Comparison of ENCODE assay signal across 8 cellular contexts in the genomic region with DNA sequence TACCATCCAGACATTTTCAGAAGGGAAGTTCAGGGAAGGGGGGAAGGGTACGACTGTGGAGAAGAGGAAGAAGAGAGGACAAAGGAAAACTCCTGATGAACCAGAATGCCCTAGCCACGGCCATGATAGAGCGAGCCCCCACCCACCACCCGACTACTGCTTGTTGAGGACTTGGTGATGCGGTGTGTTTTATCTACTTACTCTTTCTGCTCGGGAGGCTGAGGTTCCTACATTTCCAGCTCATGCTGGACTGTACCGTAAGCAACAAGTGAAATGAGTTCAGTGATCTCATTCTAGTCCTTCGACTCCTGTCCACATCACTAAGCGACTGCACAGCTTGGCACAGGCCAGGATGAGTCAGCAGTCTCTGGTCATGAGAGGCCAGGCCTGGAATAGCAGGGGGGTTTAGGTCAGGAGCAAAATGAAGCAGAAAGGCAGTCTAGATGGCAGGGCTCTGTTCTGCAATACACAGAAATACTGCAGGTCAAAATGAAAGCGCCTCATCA.
DNase-seq lines count a peak whose midpoint lies in the region; ATAC-seq and TF ChIP-seq lines count a peak whose summit lies in the region.

No MANE protein-coding gene starts in this region.

- peak overlapping the region; percentile 95 for H3K9ac ChIP-seq in smooth muscle cell (ENCODE audit: low read depth)

- no peaks in the 10 kb centered on the region for H4K20me1 ChIP-seq in smooth muscle cell (ENCODE audit: low read depth)

- peak overlapping the region; percentile 64 for H2AFZ ChIP-seq in smooth muscle cell (ENCODE audit: low read depth)

- ATAC-seq in HG03108 (IDR thresholded peaks at IDR 0.05; ENCODE audit: unreplicated experiment): no peak
- no peak for ATAC-seq in HG02884 (IDR thresholded peaks at IDR 0.05; ENCODE audit: unreplicated experiment)

- H3K36me3 ChIP-seq in smooth muscle cell (ENCODE audit: low read depth): no peaks in the 10 kb centered on the region

- peak; percentile 94 for DNase-seq in ACHN
- peak; percentile 14 for DNase-seq in LNCaP clone FGC (ENCODE audit: low read depth)
- DNase-seq in cardiac fibroblast (ENCODE audit: low read depth in 2 of 2): peak; percentile 97 to 98
- DNase-seq in islet precursor cell: peak; percentile 96
- DNase-seq in smooth muscle cell (lab: John Stamatoyannopoulos, UW; ENCODE audit: unreplicated experiment): peak; percentile 31
- no peak for DNase-seq in GM10266 (ENCODE audit: extremely low spot score)

- H3K4me2 ChIP-seq in smooth muscle cell: peak overlapping the region; percentile 86

- H3K4me3 ChIP-seq in LNCaP clone FGC (ENCODE audit: low read depth, low read length) (no peak overlapping the region), cardiac fibroblast (replicated peaks in 1 of 2; ENCODE audit: low read depth in 2 of 2, low read length in 2 of 2) (peak overlapping the region; percentile 41 to 58), smooth muscle cell (peak overlapping the region; percentile 47)

- 31% methylated on average over 10 of the region's 10 CpGs for WGBS in smooth muscle cell (ENCODE audit: low lambda C conversion rate)

- H3K79me2 ChIP-seq in smooth muscle cell (ENCODE audit: low read depth): no peaks in the 10 kb centered on the region

- H3K27ac ChIP-seq in smooth muscle cell (ENCODE audit: low read depth): peak overlapping the region; percentile 99

- no peaks in the 10 kb centered on the region for H3K9me3 ChIP-seq in smooth muscle cell (replicated peaks; ENCODE audit: low read depth)

- in situ Hi-C loops in ACHN (cut with HindIII; ENCODE audit: low pct_ligation_motif_present, low pct_unique_long_range_greater_than_20kb, low sequenced_read_pairs): no loop called here

- peaks cover 3% of the 10 kb centered on the region for H3K4me1 ChIP-seq in smooth muscle cell (ENCODE audit: low read depth)

- TF ChIP-seq CTCF in LNCaP clone FGC (IDR thresholded peaks at IDR 0.05; ENCODE audit: control insufficient read depth, extremely low read depth, insufficient read depth): no peak
- TF ChIP-seq CTCF in cardiac fibroblast (IDR thresholded peaks at IDR 0.05; ENCODE audit: low read depth, low read length): no peak
- no peak for TF ChIP-seq CTCF in smooth muscle cell (IDR thresholded peaks at IDR 0.05; ENCODE audit: borderline replicate concordance, insufficient read depth, poor library complexity, severe bottlenecking)
- no peak for TF ChIP-seq CTCF in GM10266 (IDR thresholded peaks at IDR 0.05; ENCODE audit: control insufficient read depth, insufficient read depth, low read depth, missing control alignments)

- no peaks in the 10 kb centered on the region for H3K27me3 ChIP-seq in smooth muscle cell (ENCODE audit: low read depth)

- peaks cover 21% of the 10 kb centered on the region for H3F3A ChIP-seq in smooth muscle cell (ENCODE audit: low read depth)
